9 cellular contexts compared by ENCODE assay signal in genomic region chr11:61094167-61094566, GRCh38. TPM values are rescaled to one million over a fixed set of nuclear protein-coding genes. Genes with fewer than 3 reads are reported as not detected.
A peak's percentile ranks its signal among the peaks of the same experiment; 100 is the strongest.
DNase-seq lines count a peak whose midpoint lies in the region; ATAC-seq and TF ChIP-seq lines count a peak whose summit lies in the region.
"Not testable (repeated sequence)": the region's sequence is repeated elsewhere in the genome, so short reads cannot be mapped to it uniquely, and the experiment has no call there.
"Had no signal": no experiment of that assay in that cellular context is flagged by ENCODE, and none has a peak within 500 bp of the region (broad histone marks: within the 10 kb centered on the region; RNA-seq: fewer than 3 reads in every experiment).

No MANE protein-coding gene starts in this region.

- not testable (repeated sequence) for H3K27ac ChIP-seq in HEK293 (ENCODE audit: extremely low read depth, low read depth, low read length)

- H3K27ac Mint-ChIP-seq in activated B cell treated with CpG ODN at 0.5 μM for 24 hours (peak overlapping the region; percentile 86), naive B cell (peak overlapping the region; percentile 78 to 94 (median 90))
- H3K27ac Mint-ChIP-seq in activated CD8-positive, alpha-beta memory T cell treated with anti-CD3 and anti-CD28 coated beads, Interleukin-2, amount 10 ng/mL, durations not matched to agents 7 days and 5 days = peak overlapping the region; percentile 53
- H3K27ac Mint-ChIP-seq in activated T-helper 2 cell treated with anti-CD3 and anti-CD28 coated beads, Interferon-gamma antibody, Interleukin-2, Interleukin-4, amounts not matched to agents 10 μg/mL and 5 μg/mL and 100 μg/mL, durations not matched to agents 14 hours and 24 hours and 36 hours = peak overlapping the region; percentile 99
- H3K27ac Mint-ChIP-seq in activated naive CD8-positive, alpha-beta T cell treated with anti-CD3 and anti-CD28 coated beads, Interleukin-2, amount 50 U/mL, for 24 hours = peak overlapping the region; percentile 57

- DNase-seq in CD1c-positive myeloid dendritic cell (ENCODE audit: extremely low spot score) (peak; percentile 39), naive B cell (peak; percentile 24)
- DNase-seq in activated B cell treated with CpG ODN at 0.5 μM for 24 hours; activated CD8-positive, alpha-beta memory T cell treated with anti-CD3 and anti-CD28 coated beads, Interleukin-2, amount 10 ng/mL, durations not matched to agents 7 days and 5 days; activated T-helper 2 cell treated with anti-CD3 and anti-CD28 coated beads, Interferon-gamma antibody, Interleukin-2, Interleukin-4, amounts not matched to agents 10 μg/mL and 5 μg/mL and 100 μg/mL, durations not matched to agents 14 hours and 24 hours and 36 hours (ENCODE audit: low spot score); activated naive CD8-positive, alpha-beta T cell treated with anti-CD3 and anti-CD28 coated beads, Interleukin-2, amount 50 U/mL, for 24 hours: not testable (repeated sequence)

- H3K9me3 Mint-ChIP-seq in activated B cell treated with CpG ODN at 0.5 μM for 24 hours; activated CD8-positive, alpha-beta memory T cell treated with anti-CD3 and anti-CD28 coated beads, Interleukin-2, amount 10 ng/mL, durations not matched to agents 7 days and 5 days (ENCODE audit: low read depth); activated T-helper 2 cell treated with anti-CD3 and anti-CD28 coated beads, Interferon-gamma antibody, Interleukin-2, Interleukin-4, amounts not matched to agents 10 μg/mL and 5 μg/mL and 100 μg/mL, durations not matched to agents 14 hours and 24 hours and 36 hours; activated naive CD8-positive, alpha-beta T cell treated with anti-CD3 and anti-CD28 coated beads, Interleukin-2, amount 50 U/mL, for 24 hours; naive B cell: not testable (repeated sequence)

- H3K4me1 Mint-ChIP-seq in activated B cell treated with CpG ODN at 0.5 μM for 24 hours (peaks cover 66% of the 10 kb centered on the region), naive B cell (peaks cover 0 to 63% (median 51%) of the 10 kb centered on the region in 3 donors)
- H3K4me1 Mint-ChIP-seq in activated CD8-positive, alpha-beta memory T cell treated with anti-CD3 and anti-CD28 coated beads, Interleukin-2, amount 10 ng/mL, durations not matched to agents 7 days and 5 days = peaks cover 47% of the 10 kb centered on the region
- H3K4me1 Mint-ChIP-seq in activated T-helper 2 cell treated with anti-CD3 and anti-CD28 coated beads, Interferon-gamma antibody, Interleukin-2, Interleukin-4, amounts not matched to agents 10 μg/mL and 5 μg/mL and 100 μg/mL, durations not matched to agents 14 hours and 24 hours and 36 hours (ENCODE audit: low read depth) = peaks cover 57% of the 10 kb centered on the region
- peaks cover 67% of the 10 kb centered on the region for H3K4me1 Mint-ChIP-seq in activated naive CD8-positive, alpha-beta T cell treated with anti-CD3 and anti-CD28 coated beads, Interleukin-2, amount 50 U/mL, for 24 hours

- TF ChIP-seq CTCF in HEK293 (tag by site-specific recombination; IDR thresholded peaks at IDR 0.05); activated B cell treated with CpG ODN at 0.5 μM for 24 hours (IDR thresholded peaks at IDR 0.05): not testable (repeated sequence)

- intact Hi-C loops in activated B cell treated with CpG ODN at 0.5 μM for 24 hours (cut with micrococcal nuclease) = loop anchor here (5.0 kb wide), 1 partner anchor 263 kb away; no protein-coding TSS in a partner anchor
- intact Hi-C loops in activated T-helper 2 cell treated with anti-CD3 and anti-CD28 coated beads, Interferon-gamma antibody, Interleukin-2, Interleukin-4, amounts not matched to agents 10 μg/mL and 5 μg/mL and 100 μg/mL, durations not matched to agents 14 hours and 24 hours and 36 hours (cut with micrococcal nuclease) = not testable (repeated sequence)

- not testable (repeated sequence) for ATAC-seq in activated B cell treated with CpG ODN at 0.5 μM for 24 hours (ENCODE audit: low read depth); activated CD8-positive, alpha-beta memory T cell treated with anti-CD3 and anti-CD28 coated beads, Interleukin-2, amount 10 ng/mL, durations not matched to agents 7 days and 5 days; activated naive CD8-positive, alpha-beta T cell treated with anti-CD3 and anti-CD28 coated beads, Interleukin-2, amount 50 U/mL, for 24 hours; naive B cell (ENCODE audit: low read depth in 2 of 2)

- not testable (repeated sequence) for H3K36me3 Mint-ChIP-seq in activated B cell treated with CpG ODN at 0.5 μM for 24 hours (ENCODE audit: low read depth); activated CD8-positive, alpha-beta memory T cell treated with anti-CD3 and anti-CD28 coated beads, Interleukin-2, amount 10 ng/mL, durations not matched to agents 7 days and 5 days; activated naive CD8-positive, alpha-beta T cell treated with anti-CD3 and anti-CD28 coated beads, Interleukin-2, amount 50 U/mL, for 24 hours (ENCODE audit: low read depth); naive B cell
- H3K36me3 Mint-ChIP-seq in activated T-helper 2 cell treated with anti-CD3 and anti-CD28 coated beads, Interferon-gamma antibody, Interleukin-2, Interleukin-4, amounts not matched to agents 10 μg/mL and 5 μg/mL and 100 μg/mL, durations not matched to agents 14 hours and 24 hours and 36 hours (ENCODE audit: low read depth) = peaks cover 27% of the 10 kb centered on the region

- H3K4me3 Mint-ChIP-seq in activated B cell treated with CpG ODN at 0.5 μM for 24 hours (peak overlapping the region; percentile 36), naive B cell (peak overlapping the region; percentile 55 to 88 (median 66))
- not testable (repeated sequence) for H3K4me3 Mint-ChIP-seq in activated CD8-positive, alpha-beta memory T cell treated with anti-CD3 and anti-CD28 coated beads, Interleukin-2, amount 10 ng/mL, durations not matched to agents 7 days and 5 days; activated naive CD8-positive, alpha-beta T cell treated with anti-CD3 and anti-CD28 coated beads, Interleukin-2, amount 50 U/mL, for 24 hours
- H3K4me3 Mint-ChIP-seq in activated T-helper 2 cell treated with anti-CD3 and anti-CD28 coated beads, Interferon-gamma antibody, Interleukin-2, Interleukin-4, amounts not matched to agents 10 μg/mL and 5 μg/mL and 100 μg/mL, durations not matched to agents 14 hours and 24 hours and 36 hours (ENCODE audit: low read depth) = peak overlapping the region; percentile 47

- not testable (repeated sequence) for H3K4me1 ChIP-seq in HEK293 (ENCODE audit: control insufficient read depth, insufficient read depth, low read length)

- POLR2A ChIA-PET in HEK293 (lab: Yijun Ruan, JAX) (interaction anchor here (0.6 kb wide), 1 partner anchor 161 kb away, joined by 4 read pairs; no protein-coding TSS in a partner anchor), activated B cell treated with CpG ODN at 0.5 μM for 24 hours (lab: Charles Lee) (interaction anchor here (2.3 to 3.9 kb wide), 2 partner anchors 23 to 162 kb away, joined by 6 to 29 read pairs; no protein-coding TSS in a partner anchor)

- H3K36me3 ChIP-seq in HEK293 (ENCODE audit: control insufficient read depth in 2 of 2, insufficient read depth in 1 of 2, low read length in 2 of 2) = not testable (repeated sequence)

- H3K9me3 ChIP-seq in HEK293 (ENCODE audit: control insufficient read depth, insufficient read depth, low read depth, low read length) = not testable (repeated sequence)

- not testable (repeated sequence) for H3K27me3 Mint-ChIP-seq in activated B cell treated with CpG ODN at 0.5 μM for 24 hours; activated CD8-positive, alpha-beta memory T cell treated with anti-CD3 and anti-CD28 coated beads, Interleukin-2, amount 10 ng/mL, durations not matched to agents 7 days and 5 days; activated T-helper 2 cell treated with anti-CD3 and anti-CD28 coated beads, Interferon-gamma antibody, Interleukin-2, Interleukin-4, amounts not matched to agents 10 μg/mL and 5 μg/mL and 100 μg/mL, durations not matched to agents 14 hours and 24 hours and 36 hours (ENCODE audit: low read depth); activated naive CD8-positive, alpha-beta T cell treated with anti-CD3 and anti-CD28 coated beads, Interleukin-2, amount 50 U/mL, for 24 hours; naive B cell

- CTCF ChIA-PET in HEK293 (lab: Yijun Ruan, JAX) = interaction anchor here (0.7 kb wide), 1 partner anchor 18 kb away, joined by 3 read pairs; no protein-coding TSS in a partner anchor
- CTCF ChIA-PET in activated B cell treated with CpG ODN at 0.5 μM for 24 hours (lab: Charles Lee) = interaction anchor here (1.4 kb wide), 1 partner anchor 35 kb away, joined by 4 read pairs; no protein-coding TSS in a partner anchor
- CTCF ChIA-PET in activated CD8-positive, alpha-beta memory T cell treated with anti-CD3 and anti-CD28 coated beads, Interleukin-2, amount 10 ng/mL, durations not matched to agents 7 days and 5 days (lab: Charles Lee) = interaction anchor here (0.6 kb wide), 1 partner anchor 1068 kb away, joined by 3 read pairs; no protein-coding TSS in a partner anchor

- H3K4me3 ChIP-seq in HEK293 (ENCODE audit: low read depth, low read length) = not testable (repeated sequence)

TF ChIP-seq in HEK293, 187 proteins besides CTCF, POLR2A, EP300 and RAD21:
- TF ChIP-seq ZNF677 (tag by site-specific recombination; IDR thresholded peaks at IDR 0.05) = peak; percentile 69
TF ChIP-seq in HEK293: peak in this region for 1; not testable (repeated sequence) for 186.

RNA-seq across cellular contexts. Expression of gene CD5, which starts 8.1 kb away (rescaled TPM):
- 5.2 and 7.1 TPM in 2 replicates for total RNA-seq in activated B cell treated with CpG ODN at 0.5 μM for 24 hours
- total RNA-seq in activated CD8-positive, alpha-beta memory T cell treated with anti-CD3 and anti-CD28 coated beads, Interleukin-2, amount 10 ng/mL, durations not matched to agents 7 days and 5 days = 100 to 1,000 TPM; 134 to 152 TPM
- 395 and 399 TPM in 2 replicates for total RNA-seq in activated T-helper 2 cell treated with anti-CD3 and anti-CD28 coated beads, Interferon-gamma antibody, Interleukin-2, Interleukin-4, amounts not matched to agents 10 μg/mL and 5 μg/mL and 100 μg/mL, durations not matched to agents 14 hours and 24 hours and 36 hours
- polyA plus RNA-seq in naive B cell (ENCODE audit: low read depth in 6 of 6) = 10 to 100 TPM in 3 of 6 donors, 1 to 10 TPM in 3; 5.6 to 21.0 (median 10.5) TPM
- total RNA-seq: A172, H1 had no signal
- polyA plus RNA-seq: H1 had no signal

Comparison
In these comparisons a context has a peak if more than half of its experiments do, and no peak if none do; other contexts are left out.
1. RNA of gene CD5, which starts 8.1 kb away (total RNA-seq): 395 to 399 TPM in activated T-helper 2 cell treated with anti-CD3 and anti-CD28 coated beads, Interferon-gamma antibody, Interleukin-2, Interleukin-4, amounts not matched to agents 10 μg/mL and 5 μg/mL and 100 μg/mL, durations not matched to agents 14 hours and 24 hours and 36 hours and 134 to 152 TPM in activated CD8-positive, alpha-beta memory T cell treated with anti-CD3 and anti-CD28 coated beads, Interleukin-2, amount 10 ng/mL, durations not matched to agents 7 days and 5 days; 5.2 to 7.1 TPM in activated B cell treated with CpG ODN at 0.5 μM for 24 hours; every median in the first group is over 10 times any median in the second.
2. Peak in every context shown above with its lines, with median percentiles within 50 percentile points of each other: H3K27ac Mint-ChIP-seq.